17 cellular contexts compared by ENCODE assay signal in genomic region chr10:23818484-23818883, GRCh38.
DNase-seq lines count a peak whose midpoint lies in the region; ATAC-seq and TF ChIP-seq lines count a peak whose summit lies in the region.
"Had no signal": no experiment of that assay in that cellular context is flagged by ENCODE, and none has a peak within 500 bp of the region (broad histone marks: within the 10 kb centered on the region; RNA-seq: fewer than 3 reads in every experiment).

No MANE protein-coding gene starts in this region.

- H3K27me3 Mint-ChIP-seq in endodermal cell (ENCODE audit: insufficient read depth), result no peaks in the 10 kb centered on the region
- H3K27me3 Mint-ChIP-seq in neural crest cell (ENCODE audit: low read depth), result no peaks in the 10 kb centered on the region

- H3K4me3 ChIP-seq in DND-41 (ENCODE audit: low read depth in 1 of 2, low read length in 2 of 2) (no peak overlapping the region), endodermal cell (ENCODE audit: low read length) (no peak overlapping the region)
- no peak overlapping the region for H3K4me3 ChIP-seq in Jurkat, Clone E6-1 (ENCODE audit: low read length)
- H3K4me3 ChIP-seq: PC-9 had no signal

- no peak overlapping the region for H3K9ac ChIP-seq in DND-41 (ENCODE audit: low read depth, low read length)
- H3K9ac ChIP-seq in endodermal cell (ENCODE audit: extremely low read depth, low read length, poor library complexity, severe bottlenecking), result no peak overlapping the region

- H3K36me3 ChIP-seq in DND-41 (ENCODE audit: insufficient read depth, low read length) (no peaks in the 10 kb centered on the region), endodermal cell (ENCODE audit: control insufficient read depth, insufficient read depth, low read length) (no peaks in the 10 kb centered on the region)

- ATAC-seq in DND-41 (ENCODE audit: insufficient read depth, low read depth), result 0 out of 3 replicates have a peak, but pooled peaks have one; percentile 12

- H3K36me3 Mint-ChIP-seq in endodermal cell (ENCODE audit: low read depth) (no peaks in the 10 kb centered on the region), neural crest cell (ENCODE audit: low read depth) (no peaks in the 10 kb centered on the region)
- H3K36me3 Mint-ChIP-seq: CD8-positive, alpha-beta memory T cell had no signal

- H3K4me1 Mint-ChIP-seq in endodermal cell (peaks cover 4% of the 10 kb centered on the region), neural crest cell (peaks cover 10% of the 10 kb centered on the region)
- H3K4me1 Mint-ChIP-seq: CD8-positive, alpha-beta memory T cell had no signal

- H4K20me1 ChIP-seq in DND-41 (ENCODE audit: insufficient read depth, low read length), result no peaks in the 10 kb centered on the region

- TF ChIP-seq CTCF in DND-41 (IDR thresholded peaks at IDR 0.05; ENCODE audit: borderline replicate concordance, extremely low read depth, low read length, poor library complexity, severe bottlenecking) (no peak), endodermal cell (conservative IDR thresholded peaks at IDR 0.05) (no peak), neural crest cell (conservative IDR thresholded peaks at IDR 0.05) (no peak)

- H3K27me3 ChIP-seq in DND-41 (ENCODE audit: insufficient read depth, low read length, poor library complexity), result peaks cover 5% of the 10 kb centered on the region
- no peaks in the 10 kb centered on the region for H3K27me3 ChIP-seq in endodermal cell (ENCODE audit: control insufficient read depth, insufficient read depth, low read length, poor library complexity, severe bottlenecking)

- H3K9me3 ChIP-seq in DND-41 (ENCODE audit: insufficient read depth, low read length, severe bottlenecking) (no peaks in the 10 kb centered on the region), endodermal cell (ENCODE audit: control insufficient read depth, low read length) (no peaks in the 10 kb centered on the region)

- no peaks in the 10 kb centered on the region for H3K79me2 ChIP-seq in DND-41 (ENCODE audit: insufficient read depth, low read length)

- H2AFZ ChIP-seq in DND-41 (ENCODE audit: low read depth, low read length), result no peak overlapping the region
- H2AFZ ChIP-seq: PC-9 had no signal

- H3K9me3 Mint-ChIP-seq in endodermal cell, result no peaks in the 10 kb centered on the region
- no peaks in the 10 kb centered on the region for H3K9me3 Mint-ChIP-seq in neural crest cell

- no peak overlapping the region for H3K4me3 Mint-ChIP-seq in endodermal cell
- H3K4me3 Mint-ChIP-seq in neural crest cell, result no peak overlapping the region
- H3K4me3 Mint-ChIP-seq: CD8-positive, alpha-beta memory T cell had no signal

- DNase-seq in DND-41 (no peak), endodermal cell (peak; percentile 59), neural crest cell (ENCODE audit: low read depth, low spot score) (peak; percentile 1), LoVo (ENCODE audit: low spot score) (no peak), A172 (ENCODE audit: low spot score) (no peak), KG1 (lab: John Stamatoyannopoulos, UW) (no peak)
- peak; percentile 8 for DNase-seq in Jurkat, Clone E6-1 (ENCODE audit: low read depth, low spot score)
- DNase-seq: C1 segment of cervical spinal cord; CD8-positive, alpha-beta memory T cell; DMS53; HCEC 1CT; Karpas-422; NCI-H1105; NCI-H2081; NCI-H2171 treated with DMSO at 0.1 percent for 48 hours; NCI-H446 treated with DMSO at 0.1 percent for 48 hours; PC-9 had no signal

- H3K27ac ChIP-seq in DND-41 (ENCODE audit: low read length) (no peak overlapping the region), endodermal cell (ENCODE audit: low read depth, low read length) (no peak overlapping the region)
- H3K27ac ChIP-seq: PC-9 had no signal

- H3K4me2 ChIP-seq in DND-41 (ENCODE audit: insufficient read depth, low read length), result no peak overlapping the region
- H3K4me2 ChIP-seq: PC-9 had no signal

- H3K4me1 ChIP-seq in DND-41 (ENCODE audit: insufficient read depth, low read length) (no peaks in the 10 kb centered on the region), endodermal cell (ENCODE audit: control insufficient read depth, insufficient read depth, low read length) (no peaks in the 10 kb centered on the region)

- WGBS in endodermal cell (ENCODE audit: insufficient coverage in 1 of 2, insufficient read length in 1 of 2), 2 experiments, result 52 to 68% methylated on average over 2 to 3 of the region's 3 CpGs

- no peak overlapping the region for H3K27ac Mint-ChIP-seq in endodermal cell
- H3K27ac Mint-ChIP-seq in neural crest cell (ENCODE audit: unreplicated experiment), result peak overlapping the region; percentile 45
- H3K27ac Mint-ChIP-seq: CD8-positive, alpha-beta memory T cell had no signal

Comparison
In these comparisons a context has a peak if more than half of its experiments do, and no peak if none do; other contexts are left out.
1. DNase-seq: peak in Jurkat, Clone E6-1 (single experiment), endodermal cell (single experiment) and neural crest cell (single experiment); none in DND-41 (single experiment), LoVo (single experiment), A172 (single experiment) and KG1 (single experiment).